ENCODE assay signal across 21 cellular contexts in the genomic region with DNA sequence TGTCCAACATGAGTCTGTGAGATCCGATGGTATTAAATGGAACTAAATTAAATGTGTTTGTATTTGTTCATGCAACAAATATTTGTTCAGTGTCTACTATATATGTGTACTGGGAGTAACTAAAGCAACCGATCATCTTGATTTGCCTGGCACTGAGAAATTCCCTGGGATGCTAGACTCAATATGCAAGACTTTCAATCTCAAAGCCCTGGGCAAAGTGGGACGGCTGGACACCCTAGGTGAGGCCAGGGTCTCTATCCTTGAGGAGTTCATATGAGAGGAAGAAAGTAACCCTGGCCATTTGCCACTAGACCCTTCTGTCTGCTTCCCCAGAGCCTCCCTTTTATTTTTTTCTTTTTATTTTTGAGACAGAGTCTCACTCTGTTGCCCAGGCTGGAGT. TPM values are rescaled to one million over a fixed set of nuclear protein-coding genes. Genes with fewer than 3 reads are reported as not detected.
DNase-seq lines count a peak whose midpoint lies in the region; ATAC-seq and TF ChIP-seq lines count a peak whose summit lies in the region.
"Had no signal": no experiment of that assay in that cellular context is flagged by ENCODE, and none has a peak within 500 bp of the region (broad histone marks: within the 10 kb centered on the region; RNA-seq: fewer than 3 reads in every experiment).

No MANE protein-coding gene starts in this region.

- H3K27me3 ChIP-seq in left ventricle myocardium inferior (ENCODE audit: low read depth), result no peaks in the 10 kb centered on the region
- no peaks in the 10 kb centered on the region for H3K27me3 ChIP-seq in heart right ventricle
- H3K27me3 ChIP-seq: BLaER1 had no signal

- ATAC-seq in heart right ventricle (no peak), sciatic nerve (no peak), GM21723 (IDR thresholded peaks at IDR 0.05; ENCODE audit: unreplicated experiment) (no peak)
- ATAC-seq in effector memory CD8-positive, alpha-beta T cell (replicated peaks), result no peak
- ATAC-seq: HepG2 had no signal

- H3K4me1 Mint-ChIP-seq in immature natural killer cell, result peaks cover 54 to 56% of the 10 kb centered on the region in 2 donors
- H3K4me1 Mint-ChIP-seq in effector memory CD8-positive, alpha-beta T cell (ENCODE audit: low read depth in 2 of 2), result peaks cover 4% of the 10 kb centered on the region in 2 donors

- peak overlapping the region; percentile 50 to 67 (median 59) for H3K4me3 Mint-ChIP-seq in immature natural killer cell
- H3K4me3 Mint-ChIP-seq in effector memory CD8-positive, alpha-beta T cell, result no peak overlapping the region
- H3K4me3 Mint-ChIP-seq: CD4-positive, alpha-beta T cell; HFFc6 had no signal

- H3K9me3 Mint-ChIP-seq in immature natural killer cell, result peaks cover 0 to 2% (median 0%) of the 10 kb centered on the region in 6 donors
- no peaks in the 10 kb centered on the region for H3K9me3 Mint-ChIP-seq in effector memory CD8-positive, alpha-beta T cell
- H3K9me3 Mint-ChIP-seq: CD4-positive, alpha-beta T cell; HFFc6 had no signal

- H3K36me3 ChIP-seq in left ventricle myocardium inferior (no peaks in the 10 kb centered on the region), heart right ventricle (no peaks in the 10 kb centered on the region)
- H3K36me3 ChIP-seq: BLaER1, HAP-1, SJCRH30 had no signal

- H3K27ac ChIP-seq in left ventricle myocardium inferior (replicated peaks), result no peak overlapping the region
- H3K27ac ChIP-seq in heart right ventricle, result no peak overlapping the region
- H3K27ac ChIP-seq: BLaER1, SJCRH30 had no signal

- peaks cover 2 to 7% (median 3%) of the 10 kb centered on the region in 3 donors for H3K27me3 Mint-ChIP-seq in immature natural killer cell (ENCODE audit: low read depth in 3 of 3)
- H3K27me3 Mint-ChIP-seq in effector memory CD8-positive, alpha-beta T cell, result peaks cover 0 to 27% of the 10 kb centered on the region in 2 donors
- H3K27me3 Mint-ChIP-seq: CD4-positive, alpha-beta T cell had no signal

- H3K4me1 ChIP-seq in left ventricle myocardium inferior, result no peaks in the 10 kb centered on the region
- H3K4me1 ChIP-seq in heart right ventricle, result no peaks in the 10 kb centered on the region

- H3K4me3 ChIP-seq in left ventricle myocardium inferior, result no peak overlapping the region
- H3K4me3 ChIP-seq in heart right ventricle, result no peak overlapping the region
- H3K4me3 ChIP-seq: BLaER1, HAP-1, SJCRH30 had no signal

- peaks cover 0 to 3% (median 0%) of the 10 kb centered on the region in 3 donors for H3K36me3 Mint-ChIP-seq in immature natural killer cell
- no peaks in the 10 kb centered on the region for H3K36me3 Mint-ChIP-seq in effector memory CD8-positive, alpha-beta T cell (ENCODE audit: insufficient read depth)

- TF ChIP-seq CTCF in left ventricle myocardium inferior (IDR thresholded peaks at IDR 0.05; ENCODE audit: borderline replicate concordance) (no peak), heart right ventricle (IDR thresholded peaks at IDR 0.05) (no peak)

- H3K27ac Mint-ChIP-seq in immature natural killer cell, result peak overlapping the region in 2 of 6 donors; percentile 20 to 23
- H3K27ac Mint-ChIP-seq in effector memory CD8-positive, alpha-beta T cell, result peak overlapping the region in 1 of 2 donors; percentile 44
- H3K27ac Mint-ChIP-seq: CD4-positive, alpha-beta T cell; HFFc6 had no signal

- intact Hi-C loops in left ventricle myocardium inferior (cut with micrococcal nuclease), result no loop called here
- intact Hi-C loops in heart right ventricle (cut with DNase I), result no loop called here
- intact Hi-C loops in sciatic nerve (cut with DNase I), result no loop called here

- H3K9me3 ChIP-seq in left ventricle myocardium inferior (replicated peaks) (no peaks in the 10 kb centered on the region), heart right ventricle (no peaks in the 10 kb centered on the region)
- H3K9me3 ChIP-seq: BLaER1, HAP-1, SJCRH30 had no signal

- DNase-seq in left ventricle myocardium inferior (peak; percentile 1), heart right ventricle (no peak), immature natural killer cell (no peak), sciatic nerve (ENCODE audit: low spot score) (peak; percentile 14), NCI-H146 treated with DMSO at 0.1 percent for 48 hours (lab: John Stamatoyannopoulos, UW; ENCODE audit: unreplicated experiment) (no peak)
- DNase-seq in effector memory CD8-positive, alpha-beta T cell, result no peak
- DNase-seq: CD4-positive, alpha-beta T cell; GOT3; HFFc6; Karpas-422; NCI-H1105; NCI-H1436 treated with DMSO at 0.1 percent for 48 hours; NCI-H1930; NCI-H2107; NCI-H524; NCI-H748 treated with DMSO at 0.1 percent for 48 hours; SJCRH30 had no signal

- WGBS in heart right ventricle, 2 donors, result 72 to 87% methylated on average over 3 of the region's 3 CpGs

RNA-seq across cellular contexts. Expression of a gene that starts 44.0 kb away (rescaled TPM):
- total RNA-seq in left ventricle myocardium inferior, result 29.4 TPM
- 10 to 100 TPM; 15.8 to 49.2 (median 22.8) TPM for total RNA-seq in heart right ventricle
- polyA plus RNA-seq in heart right ventricle, result 10 to 100 TPM; 31.8 to 46.4 TPM
- 10 to 100 TPM; 64.9 to 89.7 (median 88.9) TPM for polyA plus RNA-seq in immature natural killer cell
- total RNA-seq in sciatic nerve, result 31.7 TPM

Comparison
In these comparisons a context has a peak if more than half of its experiments do, and no peak if none do; other contexts are left out.
1. DNase-seq: peak in left ventricle myocardium inferior (single experiment) and sciatic nerve (single experiment); none in heart right ventricle (0 of 2), immature natural killer cell (0 of 3), NCI-H146 treated with DMSO at 0.1 percent for 48 hours (single experiment) and effector memory CD8-positive, alpha-beta T cell (0 of 3).
2. H3K4me3 Mint-ChIP-seq: peak in immature natural killer cell (5 of 5); none in effector memory CD8-positive, alpha-beta T cell (0 of 2).